In genomic region chr3:197682713-197683112, GRCh38 we compare ENCODE assay signal across 30 cellular contexts. TPM values are rescaled to one million over a fixed set of nuclear protein-coding genes. Genes with fewer than 3 reads are reported as not detected.
DNase-seq lines count a peak whose midpoint lies in the region; ATAC-seq, FAIRE-seq and TF ChIP-seq lines count a peak whose summit lies in the region.
"Had no signal": no experiment of that assay in that cellular context is flagged by ENCODE, and none has a peak within 500 bp of the region (broad histone marks: within the 10 kb centered on the region; RNA-seq: fewer than 3 reads in every experiment).

No MANE protein-coding gene starts in this region.

- H3K4me1 Mint-ChIP-seq in activated naive CD4-positive, alpha-beta T cell treated with anti-CD3 and anti-CD28 coated beads for 36 hours (ENCODE audit: low read depth): peaks cover 2% of the 10 kb centered on the region
- H3K4me1 Mint-ChIP-seq: activated naive CD4-positive, alpha-beta T cell treated with anti-CD3 and anti-CD28 coated beads, Interleukin-2, amount 10 ng/mL, durations not matched to agents 7 days and 5 days; CD8-positive, alpha-beta memory T cell; T-cell had no signal

- TF ChIP-seq CTCF in PC-3 (conservative IDR thresholded peaks at IDR 0.05; ENCODE audit: low read depth, low read length): peak; percentile 21; the same call in 1 of the 2 replicates
- TF ChIP-seq CTCF in choroid plexus epithelial cell (conservative IDR thresholded peaks at IDR 0.05; ENCODE audit: low read depth, low read length): peak; percentile 18
- no peak for TF ChIP-seq CTCF in kidney (IDR thresholded peaks at IDR 0.05; ENCODE audit: borderline replicate concordance, extremely low read depth, insufficient read depth)

- H3F3A ChIP-seq in PC-3 (ENCODE audit: low read length, unreplicated experiment): no peaks in the 10 kb centered on the region

- H3K79me2 ChIP-seq in PC-3 (ENCODE audit: low read length): no peaks in the 10 kb centered on the region

- H3K9me3 Mint-ChIP-seq in activated naive CD4-positive, alpha-beta T cell treated with anti-CD3 and anti-CD28 coated beads for 36 hours: peaks cover 10% of the 10 kb centered on the region
- H3K9me3 Mint-ChIP-seq: CD8-positive, alpha-beta memory T cell; memory B cell; T-cell had no signal

- BruUV-seq in PC-3 (replicated peaks; lab: Mats Ljungman, UMichigan): no TSS peak

- no peaks in the 10 kb centered on the region for H3K27me3 ChIP-seq in PC-3 (ENCODE audit: low read length)
- H3K27me3 ChIP-seq: breast epithelium, heart right ventricle, SJCRH30, stomach, tibial artery had no signal

- H3K4me1 ChIP-seq in PC-3 (ENCODE audit: insufficient read depth, low read length) (no peaks in the 10 kb centered on the region), kidney (ENCODE audit: control insufficient read depth in 1 of 2, insufficient read depth in 1 of 2, low read depth in 1 of 2, low read length in 2 of 2) (no peaks in the 10 kb centered on the region)
- H3K4me1 ChIP-seq: breast epithelium, heart right ventricle, SJCRH30, stomach, tibial artery had no signal

- H3K9me3 ChIP-seq in PC-3 (ENCODE audit: low read length): no peaks in the 10 kb centered on the region
- no peaks in the 10 kb centered on the region for H3K9me3 ChIP-seq in kidney (ENCODE audit: control insufficient read depth in 1 of 2, low read length in 2 of 2)
- H3K9me3 ChIP-seq: breast epithelium, heart right ventricle, SJCRH30, stomach, tibial artery had no signal

- intact Hi-C loops in activated naive CD4-positive, alpha-beta T cell treated with anti-CD3 and anti-CD28 coated beads for 36 hours (cut with micrococcal nuclease): loop anchor here (5.0 kb wide), 1 partner anchor 120 kb away; no protein-coding TSS in a partner anchor
- intact Hi-C loops in PC-3 (cut with micrococcal nuclease) (no loop called here), posterior vena cava (cut with DNase I) (no loop called here), kidney (cut with DNase I) (no loop called here)

- H3K4me2 ChIP-seq in PC-3 (ENCODE audit: low read length): no peak overlapping the region

- no peaks in the 10 kb centered on the region for H3K9me2 ChIP-seq in PC-3 (replicated peaks; ENCODE audit: low read length)

- no peak for FAIRE-seq in kidney (lab: Jason Lieb, UNC)
- FAIRE-seq: colon had no signal

- H3K27ac ChIP-seq in PC-3 (ENCODE audit: low read length) (no peak overlapping the region), kidney (ENCODE audit: low read depth in 2 of 2, low read length in 2 of 2) (no peak overlapping the region)
- H3K27ac ChIP-seq: 22Rv1, breast epithelium, heart right ventricle, SJCRH30, stomach, tibial artery had no signal

- H3K27me3 Mint-ChIP-seq in activated naive CD4-positive, alpha-beta T cell treated with anti-CD3 and anti-CD28 coated beads for 36 hours (ENCODE audit: low read depth): no peaks in the 10 kb centered on the region
- H3K27me3 Mint-ChIP-seq: activated naive CD4-positive, alpha-beta T cell treated with anti-CD3 and anti-CD28 coated beads, Interleukin-2, amount 10 ng/mL, durations not matched to agents 7 days and 5 days; CD8-positive, alpha-beta memory T cell; memory B cell; T-cell had no signal

- H4K20me1 ChIP-seq in PC-3 (ENCODE audit: low read length): no peaks in the 10 kb centered on the region

- POLR2A ChIA-PET in PC-3 (lab: Charles Lee; ENCODE audit: unreplicated experiment): no interaction called here

- H3K4me3 ChIP-seq in PC-3 (ENCODE audit: low read length) (no peak overlapping the region), choroid plexus epithelial cell (ENCODE audit: low read depth, low read length) (no peak overlapping the region), kidney (ENCODE audit: low read length in 2 of 2) (no peak overlapping the region)
- H3K4me3 ChIP-seq: breast epithelium, heart right ventricle, SJCRH30, stomach, tibial artery had no signal

- peak; percentile 14 for DNase-seq in activated naive CD4-positive, alpha-beta T cell treated with anti-CD3 and anti-CD28 coated beads for 36 hours
- no peak for DNase-seq in activated naive CD4-positive, alpha-beta T cell treated with anti-CD3 and anti-CD28 coated beads, Interleukin-2, amount 50 U/mL, for 16 hours
- DNase-seq in PC-3: no peak
- peak; percentile 12 for DNase-seq in choroid plexus epithelial cell (ENCODE audit: low read depth)
- peak; percentile 68 for DNase-seq in posterior vena cava (ENCODE audit: low spot score)
- DNase-seq in stimulated activated CD8-positive, alpha-beta memory T cell treated with anti-CD3 and anti-CD28 coated beads, Interleukin-4, amount 100 ng/mL, for 48 hours: no peak
- DNase-seq in kidney: no peak
- DNase-seq: activated CD4-positive, alpha-beta T cell treated with anti-CD3 and anti-CD28 coated beads, Interleukin-2, amount 50 U/mL, for 48 hours; activated CD8-positive, alpha-beta memory T cell treated with anti-CD3 and anti-CD28 coated beads, Interleukin-2, amount 50 U/mL, for 4 hours; activated naive CD4-positive, alpha-beta T cell treated with anti-CD3 and anti-CD28 coated beads, Interleukin-2, amount 10 ng/mL, durations not matched to agents 7 days and 5 days; amniotic stem cell; CD8-positive, alpha-beta memory T cell; effector CD8-positive, alpha-beta T cell; foreskin fibroblast; heart right ventricle; left colon; NCI-H1092; NCI-H1694 treated with DMSO at 0.1 percent for 48 hours; NCI-H526; SJCRH30; stomach; T-cell; tibial artery had no signal

- no peak overlapping the region for H3K27ac Mint-ChIP-seq in activated naive CD4-positive, alpha-beta T cell treated with anti-CD3 and anti-CD28 coated beads for 36 hours
- H3K27ac Mint-ChIP-seq: activated naive CD4-positive, alpha-beta T cell treated with anti-CD3 and anti-CD28 coated beads, Interleukin-2, amount 10 ng/mL, durations not matched to agents 7 days and 5 days; T-cell had no signal

- CTCF ChIA-PET in activated naive CD4-positive, alpha-beta T cell treated with anti-CD3 and anti-CD28 coated beads for 36 hours (lab: Charles Lee): no interaction called here
- CTCF ChIA-PET in PC-3 (lab: Charles Lee): no interaction called here

- H3K9ac ChIP-seq in PC-3 (ENCODE audit: low read length) (no peak overlapping the region), kidney (ENCODE audit: low read length in 2 of 2) (no peak overlapping the region)

- no peak for ATAC-seq in PC-3
- no peak for ATAC-seq in HG03159 (IDR thresholded peaks at IDR 0.05; ENCODE audit: unreplicated experiment)
- ATAC-seq: left colon, Panc1, T-cell had no signal

- H3K36me3 ChIP-seq in PC-3 (ENCODE audit: low read depth, low read length): peaks cover 19% of the 10 kb centered on the region
- peaks cover 25 to 27% of the 10 kb centered on the region in 2 donors for H3K36me3 ChIP-seq in kidney (ENCODE audit: control insufficient read depth in 1 of 2, insufficient read depth in 2 of 2, low read length in 2 of 2)
- H3K36me3 ChIP-seq: breast epithelium had no signal

- H2AFZ ChIP-seq in PC-3 (ENCODE audit: low read length): no peak overlapping the region

- no peak overlapping the region for H3K4me3 Mint-ChIP-seq in activated naive CD4-positive, alpha-beta T cell treated with anti-CD3 and anti-CD28 coated beads for 36 hours
- H3K4me3 Mint-ChIP-seq: activated naive CD4-positive, alpha-beta T cell treated with anti-CD3 and anti-CD28 coated beads, Interleukin-2, amount 10 ng/mL, durations not matched to agents 7 days and 5 days; activated T-helper 1 cell treated with anti-CD3 and anti-CD28 coated beads, Interleukin-12 subunit alpha, Interleukin-12 subunit beta, Interleukin-2, Interleukin-4 antibody, amounts not matched to agents 30 ng/mL and 10 ng/mL and 1 ng/mL, durations not matched to agents 14 hours and 24 hours and 36 hours; CD8-positive, alpha-beta memory T cell; memory B cell; T-cell had no signal

- H3K36me3 Mint-ChIP-seq in activated naive CD4-positive, alpha-beta T cell treated with anti-CD3 and anti-CD28 coated beads for 36 hours (ENCODE audit: low read depth): peaks cover 21% of the 10 kb centered on the region

RNA-seq across cellular contexts. Expression of gene RUBCN, which starts 54.0 kb away (rescaled TPM):
- 10 to 100 TPM; 20.8 to 22.0 TPM for total RNA-seq in activated naive CD4-positive, alpha-beta T cell treated with anti-CD3 and anti-CD28 coated beads for 36 hours
- total RNA-seq in PC-3 (2014; rRNA removed): 24.5 and 32.9 TPM in 2 replicates
- 10 to 100 TPM; 22.6 to 31.2 TPM for total RNA-seq in posterior vena cava
- 31.5 TPM for total RNA-seq in kidney
- 4.4 TPM for polyA plus RNA-seq in kidney (ENCODE audit: insufficient read depth, low read depth, low replicate concordance)

Comparison
In these comparisons a context has a peak if more than half of its experiments do, and no peak if none do; other contexts are left out.
1. DNase-seq: peak in activated naive CD4-positive, alpha-beta T cell treated with anti-CD3 and anti-CD28 coated beads for 36 hours (single experiment), choroid plexus epithelial cell (single experiment) and posterior vena cava (single experiment); none in activated naive CD4-positive, alpha-beta T cell treated with anti-CD3 and anti-CD28 coated beads, Interleukin-2, amount 50 U/mL, for 16 hours (single experiment), PC-3 (single experiment), stimulated activated CD8-positive, alpha-beta memory T cell treated with anti-CD3 and anti-CD28 coated beads, Interleukin-4, amount 100 ng/mL, for 48 hours (single experiment) and kidney (single experiment).